ENCODE assay signal across 8 cellular contexts in genomic region chr9:2859776-2860379, GRCh38. TPM values are rescaled to one million over a fixed set of nuclear protein-coding genes. Genes with fewer than 3 reads are reported as not detected.
A peak's percentile ranks its signal among the peaks of the same experiment; 100 is the strongest.
DNase-seq lines count a peak whose midpoint lies in the region; ATAC-seq, FAIRE-seq and TF ChIP-seq lines count a peak whose summit lies in the region.

No MANE protein-coding gene starts in this region.

- H3F3A ChIP-seq in SK-N-SH (replicated peaks; ENCODE audit: insufficient read depth) = no peaks in the 10 kb centered on the region

- POLR2A ChIA-PET in SK-N-SH (lab: Yijun Ruan, JAX) = no interaction called here

- H3K27me3 Mint-ChIP-seq in astrocyte (ENCODE audit: low read depth, unreplicated experiment) = peaks cover 4% of the 10 kb centered on the region

- H3K79me2 ChIP-seq in SK-N-SH (ENCODE audit: insufficient read depth) (no peaks in the 10 kb centered on the region), astrocyte (ENCODE audit: insufficient read depth, low read length) (no peaks in the 10 kb centered on the region)

- CTCF ChIA-PET in SK-N-SH (lab: Yijun Ruan, JAX) = interaction anchor here (0.5 to 3.1 kb wide), 18 partner anchors 9 to 1780 kb away, joined by 3 to 41 read pairs (median 3); partner anchors contain the start of gene PUM3

- no peak overlapping the region for H3K9ac ChIP-seq in SK-N-SH
- no peak overlapping the region for H3K9ac ChIP-seq in astrocyte (ENCODE audit: low read length)

- no peak overlapping the region for H3K27ac ChIP-seq in SK-N-SH (ENCODE audit: low read depth in 2 of 2, low read length in 1 of 2)
- H3K27ac ChIP-seq in astrocyte (ENCODE audit: low read depth, low read length) = no peak overlapping the region
- no peak overlapping the region for H3K27ac ChIP-seq in iPS DF 6.9 (ENCODE audit: low read length)

- H3K36me3 ChIP-seq in SK-N-SH (replicated peaks in 1 of 2; ENCODE audit: control insufficient read depth in 1 of 2, insufficient read depth in 2 of 2, low read length in 1 of 2) (no peaks in the 10 kb centered on the region), astrocyte (ENCODE audit: insufficient read depth, low read length) (no peaks in the 10 kb centered on the region), iPS DF 6.9 (ENCODE audit: control insufficient read depth, insufficient read depth, low read length) (no peaks in the 10 kb centered on the region)

- H3K27me3 ChIP-seq in SK-N-SH (ENCODE audit: insufficient read depth) = peaks cover 24% of the 10 kb centered on the region
- H3K27me3 ChIP-seq in astrocyte (ENCODE audit: insufficient read depth, low read length) = peaks cover 6% of the 10 kb centered on the region
- no peaks in the 10 kb centered on the region for H3K27me3 ChIP-seq in iPS DF 6.9 (ENCODE audit: control insufficient read depth, insufficient read depth, low read length)

- no peak for FAIRE-seq in astrocyte (lab: Jason Lieb, UNC)

- no peak overlapping the region for H3K27ac Mint-ChIP-seq in astrocyte (ENCODE audit: unreplicated experiment)

- no peak overlapping the region for H3K4me2 ChIP-seq in SK-N-SH
- no peak overlapping the region for H3K4me2 ChIP-seq in astrocyte (ENCODE audit: low read length)

- TF ChIP-seq EP300 in SK-N-SH (IDR thresholded peaks at IDR 0.05; ENCODE audit: borderline replicate concordance in 1 of 2, low read depth in 1 of 2, low read length in 1 of 2) = no peak

- peaks cover 1% of the 10 kb centered on the region for H3K9me3 Mint-ChIP-seq in astrocyte (ENCODE audit: unreplicated experiment)

- no peaks in the 10 kb centered on the region for H3K36me3 Mint-ChIP-seq in astrocyte (ENCODE audit: low read depth, unreplicated experiment)

- TF ChIP-seq RAD21 in SK-N-SH (IDR thresholded peaks at IDR 0.05; ENCODE audit: low read length) = peak; percentile 67

- no peaks in the 10 kb centered on the region for H3K9me2 ChIP-seq in SK-N-SH

- H3K4me3 ChIP-seq in NB4 (ENCODE audit: low read depth, low read length) = no peak overlapping the region
- peak overlapping the region in 1 of 2 experiments; percentile 39; a peak in 1 of 4 replicates for H3K4me3 ChIP-seq in SK-N-SH (ENCODE audit: low read depth in 2 of 2, low read length in 1 of 2)
- H3K4me3 ChIP-seq in astrocyte (ENCODE audit: insufficient read depth, low read depth, low read length) = no peak overlapping the region
- H3K4me3 ChIP-seq in iPS DF 6.9 (ENCODE audit: low read length) = no peak overlapping the region

- 14% methylated on average over 6 of the region's 6 CpGs for WGBS in SK-N-SH (ENCODE audit: low lambda C conversion rate)
- no CpG with 5 or more reads among the region's 6 CpGs for WGBS in iPS DF 6.9 (ENCODE audit: insufficient coverage, insufficient read length)

- TF ChIP-seq POLR2A in NB4 (IDR thresholded peaks at IDR 0.05; ENCODE audit: extremely low read depth, insufficient read length) = no peak

- DNase-seq in CD1c-positive myeloid dendritic cell (ENCODE audit: extremely low spot score) = peak; percentile 56
- peak; percentile 44 for DNase-seq in GM20000 (ENCODE audit: low spot score)
- peak; percentile 85 for DNase-seq in NB4 (ENCODE audit: low read depth)
- peak; percentile 61 for DNase-seq in SK-N-SH
- DNase-seq in astrocyte (ENCODE audit: low read depth) = peak; percentile 38
- peak; percentile 73 for DNase-seq in iPS DF 6.9 (ENCODE audit: low read depth, low spot score)
- DNase-seq in stimulated activated CD4-positive, alpha-beta T cell treated with anti-CD3 and anti-CD28 coated beads, Interleukin-2, amount 100 ng/mL, for 24 hours = peak; percentile 63 to 72

- H3K9me3 ChIP-seq in SK-N-SH (no peaks in the 10 kb centered on the region), astrocyte (ENCODE audit: insufficient read depth, low read depth, low read length) (no peaks in the 10 kb centered on the region), iPS DF 6.9 (ENCODE audit: control insufficient read depth, insufficient read depth, low read length) (no peaks in the 10 kb centered on the region)

- peak; percentile 85 for TF ChIP-seq CTCF in GM20000 (IDR thresholded peaks at IDR 0.05; ENCODE audit: extremely low read depth, missing control alignments)
- peak; percentile 99 for TF ChIP-seq CTCF in NB4 (IDR thresholded peaks at IDR 0.05; ENCODE audit: low read depth, low read length)
- TF ChIP-seq CTCF in SK-N-SH (IDR thresholded peaks at IDR 0.05) = peak; percentile 85
- TF ChIP-seq CTCF in astrocyte (IDR thresholded peaks at IDR 0.05; ENCODE audit: insufficient read depth, low read depth, low read length) = peak; percentile 90

- H3K4me1 ChIP-seq in SK-N-SH (ENCODE audit: control insufficient read depth in 1 of 2, insufficient read depth in 2 of 2, low read depth in 1 of 2, low read length in 1 of 2) = no peaks in the 10 kb centered on the region
- no peaks in the 10 kb centered on the region for H3K4me1 ChIP-seq in astrocyte (ENCODE audit: insufficient read depth, low read length)
- no peaks in the 10 kb centered on the region for H3K4me1 ChIP-seq in iPS DF 6.9 (ENCODE audit: control insufficient read depth, insufficient read depth, low read length)

- no peak overlapping the region for H3K4me3 Mint-ChIP-seq in astrocyte (ENCODE audit: unreplicated experiment)

- H4K20me1 ChIP-seq in SK-N-SH (ENCODE audit: insufficient read depth) = no peaks in the 10 kb centered on the region
- no peaks in the 10 kb centered on the region for H4K20me1 ChIP-seq in astrocyte (ENCODE audit: insufficient read depth, low read length)

- no peak overlapping the region for H2AFZ ChIP-seq in SK-N-SH (ENCODE audit: low read depth)
- no peak overlapping the region for H2AFZ ChIP-seq in astrocyte (ENCODE audit: low read depth, low read length)

- no peak for ATAC-seq in GM21825 (IDR thresholded peaks at IDR 0.05; ENCODE audit: unreplicated experiment)

- H3K4me1 Mint-ChIP-seq in astrocyte (ENCODE audit: low read depth, unreplicated experiment) = no peaks in the 10 kb centered on the region

TF ChIP-seq in SK-N-SH, 30 proteins besides CTCF, POLR2A, EP300 and RAD21:
- TF ChIP-seq REST (IDR thresholded peaks at IDR 0.05; ENCODE audit: low read depth, low read length) (no peak), SMC3 (IDR thresholded peaks at IDR 0.05; ENCODE audit: low read depth, low read length) (peak; percentile 44)

RNA-seq across cellular contexts. Expression of gene PUM3, which starts 16.0 kb away (rescaled TPM):
- polyA plus RNA-seq in SK-N-SH (2012; rRNA removed) = 33.0 and 40.8 TPM in 2 replicates
- 37.8 and 45.1 TPM in 2 replicates for polyA plus RNA-seq in SK-N-SH (2012; cell fraction: cytosol; rRNA removed)
- polyA plus RNA-seq in SK-N-SH (2012; cell fraction: nucleus; rRNA removed) = 57.6 and 70.3 TPM in 2 replicates
- total RNA-seq in astrocyte = 58.0 and 64.2 TPM in 2 replicates
